Comparison of ENCODE assay signal across 8 cellular contexts in genomic region chr7:157404845-157405481, GRCh38.
DNase-seq lines count a peak whose midpoint lies in the region; ATAC-seq, FAIRE-seq and TF ChIP-seq lines count a peak whose summit lies in the region.

No MANE protein-coding gene starts in this region.

- POLR2A ChIA-PET in SK-N-SH (lab: Yijun Ruan, JAX): no interaction called here

- no peak; a peak in 1 of 4 replicates for TF ChIP-seq EP300 in SK-N-SH (IDR thresholded peaks at IDR 0.05; ENCODE audit: borderline replicate concordance in 1 of 2, low read depth in 1 of 2, low read length in 1 of 2)

- H3K27ac ChIP-seq in SK-N-SH (ENCODE audit: low read depth in 2 of 2, low read length in 1 of 2) (peak overlapping the region; percentile 5 to 12; a peak in 1 of 4 replicates), epithelial cell of prostate (no peak overlapping the region), trophoblast cell (ENCODE audit: low read depth, low read length) (no peak overlapping the region)

- H3K9me2 ChIP-seq in SK-N-SH: no peaks in the 10 kb centered on the region

- H2BK5ac ChIP-seq in trophoblast cell (ENCODE audit: low read depth, low read length, poor library complexity): no peak overlapping the region

- H2AK5ac ChIP-seq in trophoblast cell (ENCODE audit: low read length): no peak overlapping the region

- 37% methylated on average over 15 of the region's 15 CpGs for WGBS in SK-N-SH (ENCODE audit: low lambda C conversion rate)
- WGBS in trophoblast cell (ENCODE audit: extremely low coverage, insufficient coverage, insufficient read length): no CpG with 5 or more reads among the region's 15 CpGs

- H3K79me1 ChIP-seq in trophoblast cell (ENCODE audit: low read length): no peaks in the 10 kb centered on the region

- CTCF ChIA-PET in SK-N-SH (lab: Yijun Ruan, JAX): interaction anchor here (0.6 to 5.9 kb wide), 9 partner anchors 10 to 1003 kb away, joined by 3 to 56 read pairs (median 6); no protein-coding TSS in a partner anchor

- peak; percentile 88 for DNase-seq in GM03348 (ENCODE audit: low spot score)
- peak; percentile 82 for DNase-seq in SK-N-SH
- peak; percentile 67 for DNase-seq in epithelial cell of prostate (ENCODE audit: low read depth, low spot score)
- peak; percentile 99 to 100 for DNase-seq in trophoblast cell
- DNase-seq in urothelium cell line (ENCODE audit: low spot score): no peak
- DNase-seq in sciatic nerve (ENCODE audit: low spot score): no peak
- no peak for DNase-seq in medulla oblongata (ENCODE audit: extremely low spot score)

- H4K91ac ChIP-seq in trophoblast cell (ENCODE audit: low read depth, low read length): no peak overlapping the region

- ATAC-seq in sciatic nerve: no peak
- ATAC-seq in HG02678 (IDR thresholded peaks at IDR 0.05; ENCODE audit: unreplicated experiment): no peak

- peaks cover 0 to 29% of the 10 kb centered on the region in 2 experiments; a peak in 2 of 4 replicates for H3K4me1 ChIP-seq in SK-N-SH (ENCODE audit: control insufficient read depth in 1 of 2, insufficient read depth in 2 of 2, low read depth in 1 of 2, low read length in 1 of 2)
- peaks cover 7 to 15% of the 10 kb centered on the region in 2 experiments for H3K4me1 ChIP-seq in trophoblast cell (ENCODE audit: control insufficient read depth in 1 of 2, insufficient read depth in 2 of 2, low read length in 2 of 2)

- H3K4me2 ChIP-seq in SK-N-SH (no peak overlapping the region), trophoblast cell (ENCODE audit: low read length) (no peak overlapping the region)

- H4K8ac ChIP-seq in trophoblast cell (ENCODE audit: low read depth, low read length): no peak overlapping the region

- H2AFZ ChIP-seq in SK-N-SH (ENCODE audit: low read depth): no peak overlapping the region
- no peak overlapping the region for H2AFZ ChIP-seq in trophoblast cell (ENCODE audit: insufficient read depth, low read length, poor library complexity)

- H3K4me3 ChIP-seq in SK-N-SH (ENCODE audit: low read depth in 2 of 2, low read length in 1 of 2) (no peak overlapping the region), trophoblast cell (ENCODE audit: low read depth, low read length) (no peak overlapping the region)

- no peak overlapping the region for H3K14ac ChIP-seq in trophoblast cell (ENCODE audit: low read length)

- no peak for FAIRE-seq in urothelium cell line (lab: Jason Lieb, UNC)

- no peak overlapping the region for H2BK12ac ChIP-seq in trophoblast cell (ENCODE audit: low read length)

- intact Hi-C loops in sciatic nerve (cut with DNase I): no loop called here

- H3K36me3 ChIP-seq in SK-N-SH (replicated peaks in 1 of 2; ENCODE audit: control insufficient read depth in 1 of 2, insufficient read depth in 2 of 2, low read length in 1 of 2) (peaks cover 27 to 57% of the 10 kb centered on the region in 2 experiments), trophoblast cell (ENCODE audit: control insufficient read depth in 1 of 2, insufficient read depth in 2 of 2, low read length in 2 of 2) (peaks cover 45 to 48% of the 10 kb centered on the region in 2 experiments)

- H3K4ac ChIP-seq in trophoblast cell (ENCODE audit: low read depth, low read length): no peak overlapping the region

- H2BK120ac ChIP-seq in trophoblast cell (ENCODE audit: insufficient read depth, low read length, poor library complexity): no peak overlapping the region

- TF ChIP-seq CTCF in SK-N-SH (IDR thresholded peaks at IDR 0.05): no peak

- peaks cover 33% of the 10 kb centered on the region for H4K20me1 ChIP-seq in SK-N-SH (ENCODE audit: insufficient read depth)

- H3K9ac ChIP-seq in SK-N-SH (no peak overlapping the region), trophoblast cell (ENCODE audit: low read length) (no peak overlapping the region)

- peak overlapping the region; percentile 24 for H3K18ac ChIP-seq in trophoblast cell (ENCODE audit: low read length)

- H3K27me3 ChIP-seq in SK-N-SH (ENCODE audit: insufficient read depth) (no peaks in the 10 kb centered on the region), trophoblast cell (ENCODE audit: insufficient read depth, low read length) (no peaks in the 10 kb centered on the region)

- H3K9me3 ChIP-seq in SK-N-SH: no peaks in the 10 kb centered on the region
- no peaks in the 10 kb centered on the region for H3K9me3 ChIP-seq in trophoblast cell (ENCODE audit: insufficient read depth, low read depth, low read length)

- H3K23ac ChIP-seq in trophoblast cell (ENCODE audit: low read length): no peak overlapping the region

- TF ChIP-seq RAD21 in SK-N-SH (IDR thresholded peaks at IDR 0.05; ENCODE audit: low read length): no peak

- no peak overlapping the region for H4K12ac ChIP-seq in trophoblast cell (ENCODE audit: low read depth, low read length)

- H3K79me2 ChIP-seq in SK-N-SH (ENCODE audit: insufficient read depth): peaks cover 33% of the 10 kb centered on the region; the same call in 1 of the 2 replicates
- H3K79me2 ChIP-seq in trophoblast cell (ENCODE audit: control insufficient read depth, insufficient read depth, low read length, poor library complexity): peaks cover 3% of the 10 kb centered on the region

- H3F3A ChIP-seq in SK-N-SH (replicated peaks; ENCODE audit: insufficient read depth): peaks cover 15% of the 10 kb centered on the region

TF ChIP-seq in SK-N-SH, 30 proteins besides CTCF, POLR2A, EP300 and RAD21 (continues in another document):
- TF ChIP-seq IRF3 (IDR thresholded peaks at IDR 0.05; ENCODE audit: low read depth, low read length) (no peak), GABPA (IDR thresholded peaks at IDR 0.05; ENCODE audit: low read depth) (no peak), SMC3 (IDR thresholded peaks at IDR 0.05; ENCODE audit: low read depth, low read length) (0 out of 2 replicates have a peak, but pooled peaks have one; percentile 2), FOSL2 (IDR thresholded peaks at IDR 0.05; ENCODE audit: borderline replicate concordance, low read depth) (peak; percentile 78), SIN3A (IDR thresholded peaks at IDR 0.05; ENCODE audit: borderline replicate concordance, low read depth, low read length) (peak; percentile 88), USF2 (IDR thresholded peaks at IDR 0.05; ENCODE audit: borderline replicate concordance, low read depth, low read length) (peak; percentile 36; the same call in 1 of the 2 replicates), REST (IDR thresholded peaks at IDR 0.05; ENCODE audit: low read depth, low read length) (no peak), RCOR1 (IDR thresholded peaks at IDR 0.05; ENCODE audit: low read length) (peak; percentile 81), TEAD4 (IDR thresholded peaks at IDR 0.05; ENCODE audit: borderline replicate concordance, insufficient read depth) (no peak), TCF12 (IDR thresholded peaks at IDR 0.05) (peak; percentile 85)

Comparison
In these comparisons a context has a peak if more than half of its experiments do, and no peak if none do; other contexts are left out.
1. DNase-seq: peak in GM03348 (single experiment), SK-N-SH (single experiment), epithelial cell of prostate (single experiment) and trophoblast cell (2 of 2); none in urothelium cell line (single experiment), sciatic nerve (single experiment) and medulla oblongata (single experiment).
2. H3K27ac ChIP-seq: peak in SK-N-SH (2 of 2); none in epithelial cell of prostate (single experiment) and trophoblast cell (single experiment).